Comparison of ENCODE assay signal across 22 cellular contexts in the genomic region with DNA sequence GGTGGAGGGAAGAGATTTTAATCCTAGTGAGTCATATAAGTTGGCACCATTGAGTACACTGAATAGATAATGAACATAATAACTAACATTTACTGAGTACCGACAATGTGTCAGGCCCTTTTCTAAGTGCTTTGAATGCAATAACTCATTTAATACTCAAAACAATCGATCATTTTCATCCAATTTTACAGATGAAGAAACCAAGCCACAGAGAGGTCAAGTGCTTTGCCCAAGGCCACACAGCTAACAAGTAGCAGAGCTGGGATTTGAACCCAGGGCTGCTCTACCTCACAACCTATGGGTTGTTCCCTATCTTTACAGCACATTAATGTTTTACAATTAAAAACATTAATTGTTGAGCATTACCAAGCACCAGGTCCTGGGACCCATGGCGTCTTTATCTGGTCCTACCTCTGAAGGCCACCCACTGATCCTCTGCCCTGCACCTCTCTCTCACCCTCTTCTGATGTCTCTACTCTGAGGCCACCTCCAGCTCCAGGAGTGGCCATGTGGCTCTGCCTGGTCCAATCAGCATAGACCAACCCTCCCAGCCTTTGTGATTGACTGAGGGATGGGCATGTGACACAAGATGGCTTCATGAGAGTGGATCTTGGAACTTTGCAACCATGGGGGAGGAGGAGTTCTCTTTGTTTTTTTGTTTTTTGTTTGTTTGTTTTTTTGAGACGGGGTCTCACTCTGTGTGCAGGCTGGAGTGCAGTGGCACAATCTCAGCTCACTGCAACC.
DNase-seq lines count a peak whose midpoint lies in the region; ATAC-seq, FAIRE-seq and TF ChIP-seq lines count a peak whose summit lies in the region.
"Had no signal": no experiment of that assay in that cellular context is flagged by ENCODE, and none has a peak within 500 bp of the region (broad histone marks: within the 10 kb centered on the region; RNA-seq: fewer than 3 reads in every experiment).

No MANE protein-coding gene starts in this region.

- H3K23me2 ChIP-seq in H1 (ENCODE audit: low read depth, low read length), result no peaks in the 10 kb centered on the region

- intact Hi-C loops in gastrocnemius medialis (cut with DNase I; ENCODE audit: low total_unique reads), result no loop called here

- ATAC-seq in gastrocnemius medialis, result no peak
- ATAC-seq: activated CD4-positive, alpha-beta T cell treated with anti-CD3 and anti-CD28 coated beads for 36 hours; activated T-cell treated with anti-CD3 and anti-CD28 coated beads, Interleukin-2, amount 50 U/mL, for 4 hours; CD8-positive, alpha-beta T cell had no signal

- TF ChIP-seq CTCF in Loucy (conservative IDR thresholded peaks at IDR 0.05; ENCODE audit: low read length), result no peak
- TF ChIP-seq CTCF in H1 (IDR thresholded peaks at IDR 0.05; ENCODE audit: control extremely low read depth in 1 of 3, insufficient read depth in 1 of 3, low read depth in 1 of 3, low read length in 3 of 3), result no peak
- TF ChIP-seq CTCF in gastrocnemius medialis (IDR thresholded peaks at IDR 0.05 in 4 of 5, conservative IDR thresholded peaks at IDR 0.05 in 1 of 5), result no peak

- H4K91ac ChIP-seq in H1 (replicated peaks; ENCODE audit: insufficient read length, low read length), result no peak overlapping the region

- POLR2A ChIA-PET in H1 (lab: Charles Lee; ENCODE audit: partially characterized antibody), result no interaction called here

- no peaks in the 10 kb centered on the region for H3K9me3 ChIP-seq in Loucy (ENCODE audit: insufficient read depth, low read depth, low read length)
- no peaks in the 10 kb centered on the region for H3K9me3 ChIP-seq in H1 (ENCODE audit: insufficient read depth in 2 of 2, low read depth in 1 of 2, low read length in 1 of 2)
- H3K9me3 ChIP-seq in gastrocnemius medialis, result no peaks in the 10 kb centered on the region
- H3K9me3 ChIP-seq: heart left ventricle had no signal

- no peaks in the 10 kb centered on the region for H3F3A ChIP-seq in Loucy (ENCODE audit: low read depth)

- no peak overlapping the region for H2BK5ac ChIP-seq in H1 (ENCODE audit: low read depth, low read length)

- no peak overlapping the region for H3K4ac ChIP-seq in H1 (replicated peaks; ENCODE audit: insufficient read length, low read depth, low read length)

- no peak overlapping the region for H3K27ac ChIP-seq in H1 (ENCODE audit: low read depth, low read length)
- H3K27ac ChIP-seq in gastrocnemius medialis, result peak overlapping the region; percentile 79 to 84 (median 82)
- H3K27ac ChIP-seq: cardiac muscle cell, parathyroid adenoma had no signal

- no peak overlapping the region for H2BK15ac ChIP-seq in H1 (ENCODE audit: low read length)

- CTCF ChIA-PET in H1 (lab: Charles Lee; ENCODE audit: partially characterized antibody), result interaction anchor here (0.8 to 6.2 kb wide), 7 partner anchors 9 to 142 kb away, joined by 3 to 62 read pairs (median 4); no protein-coding TSS in a partner anchor

- H3K36me3 ChIP-seq in Loucy (ENCODE audit: insufficient read depth, low read length) (no peaks in the 10 kb centered on the region), H1 (ENCODE audit: control insufficient read depth in 2 of 4, insufficient read depth in 4 of 4, low read length in 3 of 4) (no peaks in the 10 kb centered on the region), gastrocnemius medialis (no peaks in the 10 kb centered on the region)
- H3K36me3 ChIP-seq: cardiac muscle cell, heart left ventricle had no signal

- H4K20me1 ChIP-seq in Loucy (ENCODE audit: insufficient read depth, low read length, poor library complexity, severe bottlenecking), result no peaks in the 10 kb centered on the region
- H4K20me1 ChIP-seq in H1 (replicated peaks in 1 of 2; ENCODE audit: control insufficient read depth in 1 of 2, insufficient read depth in 2 of 2, low read length in 2 of 2), result no peaks in the 10 kb centered on the region

- H2AFZ ChIP-seq in Loucy (ENCODE audit: low read length) (0 out of 2 replicates have a peak overlapping the region, but pooled peaks have one; percentile 27), H1 (ENCODE audit: low read length) (0 out of 2 replicates have a peak overlapping the region, but pooled peaks have one; percentile 15)
- H2AFZ ChIP-seq: parathyroid adenoma had no signal

- no peak overlapping the region for H2BK120ac ChIP-seq in H1 (replicated peaks; ENCODE audit: low read depth, low read length)

- no peak for TF ChIP-seq RAD21 in H1 (IDR thresholded peaks at IDR 0.05 in 1 of 2, conservative IDR thresholded peaks at IDR 0.05 in 1 of 2; ENCODE audit: low read depth in 2 of 2, low read length in 2 of 2)

- no peak overlapping the region for H3K56ac ChIP-seq in H1 (replicated peaks; ENCODE audit: insufficient read length, low read depth, low read length)

- TF ChIP-seq EP300 in H1 (IDR thresholded peaks at IDR 0.05; ENCODE audit: borderline replicate concordance in 1 of 2, low read depth in 2 of 2, low read length in 2 of 2), result no peak

- in situ Hi-C loops in gastrocnemius medialis (cut with MboI; ENCODE audit: low sequenced_read_pairs in 4 of 4), result no loop called here

- no peak overlapping the region for H3K18ac ChIP-seq in H1 (ENCODE audit: extremely low read depth, low read length)

- H2BK12ac ChIP-seq in H1 (ENCODE audit: low read depth, low read length), result no peak overlapping the region

- H3K4me2 ChIP-seq in Loucy (ENCODE audit: low read depth, low read length, poor library complexity, severe bottlenecking), result no peak overlapping the region
- H3K4me2 ChIP-seq in H1 (ENCODE audit: insufficient read depth in 1 of 2, low read depth in 2 of 2, low read length in 2 of 2), result no peak overlapping the region

- no peak overlapping the region; the same call in 1 of the 2 replicates for H2AK5ac ChIP-seq in H1 (ENCODE audit: low read depth, low read length)

- H2BK20ac ChIP-seq in H1 (ENCODE audit: low read length), result peak overlapping the region; percentile 73; the same call in 1 of the 2 replicates

- DNase-seq in H4 (ENCODE audit: low spot score) (peak; percentile 39), H1 (ENCODE audit: low read depth in 1 of 2, low spot score in 2 of 2) (no peak), gastrocnemius medialis (no peak), NCI-H1436 (lab: John Stamatoyannopoulos, UW) (no peak), medulla oblongata (ENCODE audit: extremely low spot score) (no peak), T-helper 9 cell (no peak)
- DNase-seq: activated CD4-positive, alpha-beta T cell treated with anti-CD3 and anti-CD28 coated beads for 36 hours; activated naive CD4-positive, alpha-beta T cell treated with anti-CD3 and anti-CD28 coated beads, Interleukin-2, amount 50 U/mL, for 16 hours; activated T-cell treated with anti-CD3 and anti-CD28 coated beads, Interleukin-2, amount 50 U/mL, for 4 hours; CD8-positive, alpha-beta T cell; DMS79; midbrain; MM.1S; NCI-H1694; NCI-H69 had no signal

- H3K4me1 ChIP-seq in Loucy (ENCODE audit: insufficient read depth, low read length, poor library complexity, severe bottlenecking) (no peaks in the 10 kb centered on the region), H1 (replicated peaks in 1 of 4; ENCODE audit: control insufficient read depth in 3 of 4, insufficient read depth in 4 of 4, low read length in 3 of 4) (peaks cover 0 to 6% (median 0%) of the 10 kb centered on the region in 4 experiments; a peak in 2 of 7 replicates), gastrocnemius medialis (peaks cover 21 to 44% of the 10 kb centered on the region in 2 donors)
- H3K4me1 ChIP-seq: parathyroid adenoma had no signal

- no peak overlapping the region for H3K9ac ChIP-seq in Loucy (ENCODE audit: low read depth, low read length, poor library complexity, severe bottlenecking)
- H3K9ac ChIP-seq in H1 (replicated peaks in 1 of 4; ENCODE audit: extremely low read depth in 1 of 4, low read depth in 3 of 4, low read length in 3 of 4), result no peak overlapping the region
- H3K9ac ChIP-seq: parathyroid adenoma had no signal

- WGBS in H1 (ENCODE audit: extremely low coverage in 1 of 2, insufficient coverage in 1 of 2, insufficient read length in 1 of 2, insufficient replicate concordance in 2 of 2, low coverage in 1 of 2, low lambda C conversion rate in 2 of 2, missing lambda C conversion rate in 1 of 2), 2 experiments, result 89% methylated on average over 4 of the region's 4 CpGs; no CpG with 5 or more reads in 1 of the 2 experiments

- no peak overlapping the region for H3K23ac ChIP-seq in H1 (ENCODE audit: insufficient read length)

- no peak overlapping the region for H3K14ac ChIP-seq in H1 (ENCODE audit: insufficient read length)

- H3K4me3 ChIP-seq in Loucy (ENCODE audit: low read length, poor library complexity, severe bottlenecking), result no peak overlapping the region
- H3K4me3 ChIP-seq in H1 (ENCODE audit: extremely low read depth in 1 of 4, insufficient read depth in 2 of 4, low read depth in 3 of 4, low read length in 4 of 4), result no peak overlapping the region
- H3K4me3 ChIP-seq in gastrocnemius medialis, result no peak overlapping the region
- H3K4me3 ChIP-seq: cardiac muscle cell, heart left ventricle had no signal

- H4K5ac ChIP-seq in H1 (ENCODE audit: insufficient read length, low read depth, low read length), result no peak overlapping the region

- H4K8ac ChIP-seq in H1 (ENCODE audit: extremely low read depth, insufficient read depth, low read length), result no peak overlapping the region

- H3K27me3 ChIP-seq in Loucy (ENCODE audit: insufficient read depth, low read length, poor library complexity, severe bottlenecking) (no peaks in the 10 kb centered on the region), H1 (replicated peaks in 1 of 4; ENCODE audit: control insufficient read depth in 3 of 4, extremely low read depth in 1 of 4, insufficient read depth in 3 of 4, low read length in 3 of 4) (no peaks in the 10 kb centered on the region; a peak in 1 of 7 replicates), gastrocnemius medialis (no peaks in the 10 kb centered on the region)
- H3K27me3 ChIP-seq: cardiac muscle cell, heart left ventricle had no signal

- H3K79me1 ChIP-seq in H1 (ENCODE audit: low read depth, low read length), result no peaks in the 10 kb centered on the region

- no peaks in the 10 kb centered on the region for H3K79me2 ChIP-seq in Loucy (ENCODE audit: insufficient read depth, low read length)
- H3K79me2 ChIP-seq in H1 (ENCODE audit: control insufficient read depth in 1 of 2, insufficient read depth in 2 of 2, low read length in 2 of 2), result no peaks in the 10 kb centered on the region
- H3K79me2 ChIP-seq: parathyroid adenoma had no signal

- no peak for FAIRE-seq in H1 (lab: Jason Lieb, UNC)
- FAIRE-seq: endometrium, GM12891, TTC549 had no signal

- TF ChIP-seq POLR2A in H1 (IDR thresholded peaks at IDR 0.05; ENCODE audit: control extremely low read depth in 1 of 2, low read depth in 2 of 2, low read length in 2 of 2) (no peak), gastrocnemius medialis (IDR thresholded peaks at IDR 0.05) (no peak)

- no peaks in the 10 kb centered on the region for H3K9me2 ChIP-seq in Loucy (replicated peaks; ENCODE audit: low read depth, low read length)

TF ChIP-seq in H1, 55 proteins besides CTCF, POLR2A, EP300 and RAD21 (continues in another document):
- peak; percentile 71 for TF ChIP-seq USF2 (IDR thresholded peaks at IDR 0.05; ENCODE audit: low read length)
